In the genomic region with DNA sequence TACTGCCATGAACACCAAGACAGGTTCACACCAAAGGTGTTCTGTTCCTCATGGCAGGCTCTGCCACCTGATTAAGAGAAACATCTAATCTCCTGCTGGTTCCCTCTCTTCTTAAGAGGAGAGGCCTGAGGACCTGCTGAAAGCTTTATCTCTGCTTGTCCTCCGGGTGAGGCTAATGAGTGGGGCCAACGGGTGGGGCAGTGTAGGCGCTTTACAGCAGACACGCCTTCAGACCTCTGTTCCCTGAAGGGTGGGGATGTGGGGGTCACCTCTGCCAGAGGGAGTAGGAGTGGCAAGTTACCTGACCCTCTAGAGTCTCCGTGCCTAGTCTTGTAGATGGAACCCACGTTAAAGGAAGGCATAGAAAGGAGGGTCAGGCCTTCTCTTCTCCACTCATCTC, we compare ENCODE assay signal across 21 cellular contexts.
"Had no signal": no experiment of that assay in that cellular context is flagged by ENCODE, and none has a peak within 500 bp of the region (broad histone marks: within the 10 kb centered on the region; RNA-seq: fewer than 3 reads in every experiment).

No MANE protein-coding gene starts in this region.

- H3K36me3 ChIP-seq: adrenal gland, thyroid gland, uterus had no signal

- H3K4me3 ChIP-seq: adrenal gland, thyroid gland, uterus had no signal

- H3K9me3 ChIP-seq: adrenal gland, thyroid gland, uterus had no signal

- DNase-seq: activated CD4-positive, alpha-beta T cell treated with anti-CD3 and anti-CD28 coated beads, Interleukin-2, amount 10 ng/mL, durations not matched to agents 24 days and 14 days; activated CD4-positive, CD25-positive, alpha-beta regulatory T cell; activated CD8-positive, alpha-beta memory T cell treated with anti-CD3 and anti-CD28 coated beads, Interleukin-2, amount 50 U/mL, for 4 hours; activated CD8-positive, alpha-beta T cell treated with anti-CD3 and anti-CD28 coated beads, Interleukin-2, amount 10 ng/mL, durations not matched to agents 7 days and 5 days; activated gamma-delta T cell treated with Interleukin-2 at 50 U/mL for 16 hours; activated T-cell treated with anti-CD3 and anti-CD28 coated beads, Interleukin-2, amount 50 U/mL, for 48 hours; effector memory CD4-positive, alpha-beta T cell; mesendoderm; stimulated activated CD4-positive, alpha-beta T cell treated with anti-CD3 and anti-CD28 coated beads, Interleukin-2, amount 100 ng/mL, for 24 hours; stimulated activated naive CD4-positive, alpha-beta T cell treated with Interleukin-2 at 50 U/mL for 16 hours; SW 1271; T-helper 9 cell; thyroid gland had no signal

- H3K27ac ChIP-seq: adrenal gland, thyroid gland, uterus had no signal

- FAIRE-seq: astrocyte, bronchial epithelial cell, endothelial cell of umbilical vein had no signal

- ATAC-seq: activated CD8-positive, alpha-beta T cell treated with anti-CD3 and anti-CD28 coated beads, Interleukin-2, amount 10 ng/mL, durations not matched to agents 7 days and 5 days; activated naive CD4-positive, alpha-beta T cell treated with anti-CD3 and anti-CD28 coated beads, Interleukin-2, amount 50 U/mL, for 72 hours had no signal

- H3K27me3 Mint-ChIP-seq: progenitor cell of endocrine pancreas had no signal

- H3K9me3 Mint-ChIP-seq: activated CD4-positive, alpha-beta T cell treated with anti-CD3 and anti-CD28 coated beads, Interleukin-2, amount 10 ng/mL, durations not matched to agents 24 days and 14 days; activated naive CD4-positive, alpha-beta T cell treated with anti-CD3 and anti-CD28 coated beads, Interleukin-2, amount 50 U/mL, for 72 hours; dendritic cell treated with granulocyte-macrophage colony-stimulating factor and Interleukin-4, amounts not matched to agents 40 ng/mL and 50 ng/mL, for 4 days had no signal

- H3K4me3 Mint-ChIP-seq: activated CD4-positive, alpha-beta T cell treated with anti-CD3 and anti-CD28 coated beads, Interleukin-2, amount 10 ng/mL, durations not matched to agents 24 days and 14 days; activated CD8-positive, alpha-beta T cell treated with anti-CD3 and anti-CD28 coated beads, Interleukin-2, amount 10 ng/mL, durations not matched to agents 7 days and 5 days; dendritic cell treated with granulocyte-macrophage colony-stimulating factor and Interleukin-4, amounts not matched to agents 40 ng/mL and 50 ng/mL, for 4 days had no signal

- H3K27me3 ChIP-seq: adrenal gland, thyroid gland, uterus had no signal

- H3K27ac Mint-ChIP-seq: activated CD4-positive, alpha-beta T cell treated with anti-CD3 and anti-CD28 coated beads, Interleukin-2, amount 10 ng/mL, durations not matched to agents 24 days and 14 days; activated CD8-positive, alpha-beta T cell treated with anti-CD3 and anti-CD28 coated beads, Interleukin-2, amount 10 ng/mL, durations not matched to agents 7 days and 5 days; dendritic cell treated with granulocyte-macrophage colony-stimulating factor and Interleukin-4, amounts not matched to agents 40 ng/mL and 50 ng/mL, for 4 days; progenitor cell of endocrine pancreas had no signal
